In genomic region chr12:113961921-113962710, GRCh38 we compare ENCODE assay signal across 9 cellular contexts. TPM values are rescaled to one million over a fixed set of nuclear protein-coding genes. Genes with fewer than 3 reads are reported as not detected.
DNase-seq lines count a peak whose midpoint lies in the region; ATAC-seq and TF ChIP-seq lines count a peak whose summit lies in the region.
"Had no signal": no experiment of that assay in that cellular context is flagged by ENCODE, and none has a peak within 500 bp of the region (broad histone marks: within the 10 kb centered on the region; RNA-seq: fewer than 3 reads in every experiment).

No MANE protein-coding gene starts in this region.

- DNase-seq in IMR-90 (peak; percentile 72), kidney glomerular epithelial cell (lab: John Stamatoyannopoulos, UW) (no peak), type B pancreatic cell (ENCODE audit: extremely low spot score, unreplicated experiment) (no peak), HT-29 (ENCODE audit: low spot score) (no peak), NCI-H446 treated with DMSO at 0.1 percent for 48 hours (lab: John Stamatoyannopoulos, UW) (no peak)
- no peak for DNase-seq in activated naive CD8-positive, alpha-beta T cell treated with anti-CD3 and anti-CD28 coated beads, Interleukin-2, amount 10 ng/mL, durations not matched to agents 7 days and 5 days
- DNase-seq in stimulated activated CD4-positive, alpha-beta T cell treated with anti-CD3 and anti-CD28 coated beads, Interleukin-4, amount 100 ng/mL, for 24 hours, result peak; percentile 52

- H3K4me1 ChIP-seq in IMR-90 (ENCODE audit: control insufficient read depth, insufficient read depth, low read length), result no peaks in the 10 kb centered on the region

- no peak overlapping the region for H3K4ac ChIP-seq in IMR-90 (ENCODE audit: low read depth, low read length)

- H3K4me2 ChIP-seq in IMR-90 (ENCODE audit: low read depth, low read length), result no peak overlapping the region

- H2BK120ac ChIP-seq in IMR-90 (ENCODE audit: low read depth, low read length), result no peak overlapping the region

- WGBS in IMR-90 (ENCODE audit: extremely low coverage in 2 of 2, insufficient read length in 1 of 2), 2 experiments, result 94% methylated on average over 6 of the region's 16 CpGs; no CpG with 5 or more reads in 1 of the 2 experiments

- no peak for TF ChIP-seq RAD21 in IMR-90 (IDR thresholded peaks at IDR 0.05; ENCODE audit: low read length)

- H3K4me1 Mint-ChIP-seq in activated naive CD8-positive, alpha-beta T cell treated with anti-CD3 and anti-CD28 coated beads, Interleukin-2, amount 10 ng/mL, durations not matched to agents 7 days and 5 days, result peaks cover 35% of the 10 kb centered on the region
- peaks cover 20% of the 10 kb centered on the region for H3K4me1 Mint-ChIP-seq in type B pancreatic cell (ENCODE audit: unreplicated experiment)

- peaks cover 42% of the 10 kb centered on the region for H3K36me3 ChIP-seq in IMR-90 (ENCODE audit: control insufficient read depth, insufficient read depth, low read length)

- no peak overlapping the region for H2BK15ac ChIP-seq in IMR-90 (ENCODE audit: low read depth, low read length)

- H3K9me3 ChIP-seq in IMR-90 (ENCODE audit: control insufficient read depth, insufficient read depth, low read length), result no peaks in the 10 kb centered on the region

- H4K5ac ChIP-seq in IMR-90 (ENCODE audit: low read depth, low read length), result no peak overlapping the region

- peaks cover 9 to 31% of the 10 kb centered on the region in 2 experiments for H3K79me1 ChIP-seq in IMR-90 (ENCODE audit: low read depth in 1 of 2, low read length in 2 of 2)

- H2BK20ac ChIP-seq in IMR-90 (ENCODE audit: low read depth, low read length), result no peak overlapping the region

- no peak overlapping the region for H3K27ac ChIP-seq in IMR-90 (ENCODE audit: insufficient read depth, low read length)

- CTCF ChIA-PET in IMR-90 (lab: Yijun Ruan, JAX), result interaction anchor here (0.5 to 0.6 kb wide), 2 partner anchors 285 to 860 kb away, joined by 3 read pairs; no protein-coding TSS in a partner anchor

- H3K56ac ChIP-seq in IMR-90 (ENCODE audit: extremely low read depth, insufficient read depth, low read length), result no peak overlapping the region

- H2AFZ ChIP-seq in IMR-90 (replicated peaks; ENCODE audit: low read length, poor library complexity), result no peak overlapping the region

- H3K14ac ChIP-seq in IMR-90 (replicated peaks; ENCODE audit: low read depth, low read length), result no peak overlapping the region

- H3K36me3 Mint-ChIP-seq in activated naive CD8-positive, alpha-beta T cell treated with anti-CD3 and anti-CD28 coated beads, Interleukin-2, amount 10 ng/mL, durations not matched to agents 7 days and 5 days, result peaks cover 9% of the 10 kb centered on the region
- H3K36me3 Mint-ChIP-seq in type B pancreatic cell, result peaks cover 6% of the 10 kb centered on the region

- H3K27me3 ChIP-seq in IMR-90 (ENCODE audit: control insufficient read depth, insufficient read depth, low read length), result no peaks in the 10 kb centered on the region

- no peak overlapping the region for H3K4me3 ChIP-seq in IMR-90 (ENCODE audit: insufficient read depth, low read depth, low read length)
- H3K4me3 ChIP-seq: skin epidermis had no signal

- intact Hi-C loops in IMR-90 (cut with micrococcal nuclease), result no loop called here

- no peak overlapping the region for H3K9ac ChIP-seq in IMR-90 (ENCODE audit: low read depth, low read length)

- H2AK5ac ChIP-seq in IMR-90 (ENCODE audit: low read depth, low read length), result no peak overlapping the region

- no peak overlapping the region for H2BK5ac ChIP-seq in IMR-90 (ENCODE audit: low read depth, low read length, poor library complexity, severe bottlenecking)

- no peaks in the 10 kb centered on the region for H3K27me3 Mint-ChIP-seq in activated naive CD8-positive, alpha-beta T cell treated with anti-CD3 and anti-CD28 coated beads, Interleukin-2, amount 10 ng/mL, durations not matched to agents 7 days and 5 days
- no peaks in the 10 kb centered on the region for H3K27me3 Mint-ChIP-seq in type B pancreatic cell

- H3K18ac ChIP-seq in IMR-90 (ENCODE audit: low read depth, low read length), result no peak overlapping the region

- H4K20me1 ChIP-seq in IMR-90 (ENCODE audit: insufficient read depth, low read length), result no peaks in the 10 kb centered on the region

- dilution Hi-C loops in IMR-90 (cut with HindIII; ENCODE audit: low sequenced_read_pairs, unreplicated experiment), result no loop called here

- no peak for TF ChIP-seq CTCF in IMR-90 (conservative IDR thresholded peaks at IDR 0.05; ENCODE audit: low read depth, low read length)
- TF ChIP-seq CTCF in type B pancreatic cell (conservative IDR thresholded peaks at IDR 0.05), result no peak

- no peak overlapping the region for H4K8ac ChIP-seq in IMR-90 (ENCODE audit: low read depth in 2 of 2, low read length in 2 of 2)

- in situ Hi-C loops in IMR-90 (cut with MboI; ENCODE audit: low sequenced_read_pairs), result no loop called here

- ATAC-seq in GM19023 (IDR thresholded peaks at IDR 0.05; ENCODE audit: unreplicated experiment) (peak; percentile 35), IMR-90 (ENCODE audit: low read depth) (no peak)
- ATAC-seq in activated naive CD8-positive, alpha-beta T cell treated with anti-CD3 and anti-CD28 coated beads, Interleukin-2, amount 10 ng/mL, durations not matched to agents 7 days and 5 days (ENCODE audit: low read depth), result peak; percentile 27

- no peak overlapping the region for H2AK9ac ChIP-seq in IMR-90 (replicated peaks; ENCODE audit: low read depth, low read length, poor library complexity)

- peak overlapping the region; percentile 90 for H3K27ac Mint-ChIP-seq in activated naive CD8-positive, alpha-beta T cell treated with anti-CD3 and anti-CD28 coated beads, Interleukin-2, amount 10 ng/mL, durations not matched to agents 7 days and 5 days
- no peak overlapping the region for H3K27ac Mint-ChIP-seq in type B pancreatic cell

- peak overlapping the region; percentile 55 for H3K4me3 Mint-ChIP-seq in activated naive CD8-positive, alpha-beta T cell treated with anti-CD3 and anti-CD28 coated beads, Interleukin-2, amount 10 ng/mL, durations not matched to agents 7 days and 5 days
- no peak overlapping the region for H3K4me3 Mint-ChIP-seq in type B pancreatic cell

- no peaks in the 10 kb centered on the region for H3K9me3 Mint-ChIP-seq in activated naive CD8-positive, alpha-beta T cell treated with anti-CD3 and anti-CD28 coated beads, Interleukin-2, amount 10 ng/mL, durations not matched to agents 7 days and 5 days
- no peaks in the 10 kb centered on the region for H3K9me3 Mint-ChIP-seq in type B pancreatic cell

- no peak overlapping the region for H3K23ac ChIP-seq in IMR-90 (ENCODE audit: low read depth, low read length)

- H4K91ac ChIP-seq in IMR-90 (ENCODE audit: insufficient read depth, low read depth, low read length), result no peak overlapping the region

- H3K9me1 ChIP-seq in IMR-90 (ENCODE audit: insufficient read depth, low read length), result no peaks in the 10 kb centered on the region

- no peak for TF ChIP-seq POLR2A in IMR-90 (IDR thresholded peaks at IDR 0.05; ENCODE audit: low read depth, low read length)

- POLR2A ChIA-PET in IMR-90 (lab: Charles Lee; ENCODE audit: unreplicated experiment), result no interaction called here
- POLR2A ChIA-PET in activated naive CD8-positive, alpha-beta T cell treated with anti-CD3 and anti-CD28 coated beads, Interleukin-2, amount 10 ng/mL, durations not matched to agents 7 days and 5 days (lab: Charles Lee), result no interaction called here

- BruUV-seq in IMR-90 (replicated peaks; lab: Mats Ljungman, UMichigan), result no TSS peak

TF ChIP-seq in IMR-90, 13 proteins besides CTCF, POLR2A, EP300 and RAD21:
- no peak for TF ChIP-seq MAFK (IDR thresholded peaks at IDR 0.05; ENCODE audit: low read depth, low read length)
- TF ChIP-seq BHLHE40 (IDR thresholded peaks at IDR 0.05; ENCODE audit: low read depth, low read length), result no peak
- TF ChIP-seq CEBPB (IDR thresholded peaks at IDR 0.05; ENCODE audit: low read depth, low read length), result peak; percentile 48; the same call in 1 of the 2 replicates
- no peak for TF ChIP-seq ELK1 (IDR thresholded peaks at IDR 0.05; ENCODE audit: borderline replicate concordance, low read depth, low read length)

RNA-seq across cellular contexts. Expression of gene RBM19, which starts 4.0 kb away (rescaled TPM):
- total RNA-seq in IMR-90 (2012; rRNA removed), result 18.3 and 19.2 TPM in 2 replicates
- polyA plus RNA-seq in IMR-90 (2012; rRNA removed), result 18.5 and 18.7 TPM in 2 replicates
- polyA plus RNA-seq in IMR-90 (2012; cell fraction: cytosol; rRNA removed), result 7.8 and 9.3 TPM in 2 replicates
- 57.8 and 59.8 TPM in 2 replicates for polyA plus RNA-seq in IMR-90 (2012; cell fraction: nucleus; rRNA removed; ENCODE audit: low replicate concordance)
- total RNA-seq in activated naive CD8-positive, alpha-beta T cell treated with anti-CD3 and anti-CD28 coated beads, Interleukin-2, amount 10 ng/mL, durations not matched to agents 7 days and 5 days, result 10 to 100 TPM; 41.7 to 42.6 TPM
- total RNA-seq in type B pancreatic cell (ENCODE audit: low replicate concordance), result 32.4 and 37.8 TPM in 2 replicates
- 40.2 and 46.0 TPM in 2 replicates for total RNA-seq in HT-29 (2014; rRNA removed; shearing (Covaris generic))

Comparison
In these comparisons a context has a peak if more than half of its experiments do, and no peak if none do; other contexts are left out.
1. DNase-seq: peak in IMR-90 (single experiment) and stimulated activated CD4-positive, alpha-beta T cell treated with anti-CD3 and anti-CD28 coated beads, Interleukin-4, amount 100 ng/mL, for 24 hours (single experiment); none in activated naive CD8-positive, alpha-beta T cell treated with anti-CD3 and anti-CD28 coated beads, Interleukin-2, amount 10 ng/mL, durations not matched to agents 7 days and 5 days (single experiment), kidney glomerular epithelial cell (single experiment), type B pancreatic cell (single experiment), HT-29 (single experiment) and NCI-H446 treated with DMSO at 0.1 percent for 48 hours (single experiment).